Comparison of ENCODE assay signal across 16 cellular contexts in genomic region chr6:149166324-149166723, GRCh38.
DNase-seq lines count a peak whose midpoint lies in the region; ATAC-seq and TF ChIP-seq lines count a peak whose summit lies in the region.
"Had no signal": no experiment of that assay in that cellular context is flagged by ENCODE, and none has a peak within 500 bp of the region (broad histone marks: within the 10 kb centered on the region; RNA-seq: fewer than 3 reads in every experiment).

No MANE protein-coding gene starts in this region.

- H3K27me3 ChIP-seq in BLaER1 (no peaks in the 10 kb centered on the region), colonic mucosa (no peaks in the 10 kb centered on the region)
- no peaks in the 10 kb centered on the region for H3K27me3 ChIP-seq in CD8-positive, alpha-beta memory T cell (ENCODE audit: insufficient read depth, low read length, poor library complexity, severe bottlenecking)
- H3K27me3 ChIP-seq: sigmoid colon had no signal

- H3K36me3 ChIP-seq in BLaER1 (no peaks in the 10 kb centered on the region), SK-N-MC (ENCODE audit: insufficient read depth, low read length) (no peaks in the 10 kb centered on the region), colonic mucosa (no peaks in the 10 kb centered on the region)
- H3K36me3 ChIP-seq in CD8-positive, alpha-beta memory T cell (ENCODE audit: insufficient read depth, low read length): no peaks in the 10 kb centered on the region
- H3K36me3 ChIP-seq: sigmoid colon had no signal

- peaks cover 0 to 2% of the 10 kb centered on the region in 2 donors for H3K27me3 Mint-ChIP-seq in CD8-positive, alpha-beta memory T cell

- H3K27ac Mint-ChIP-seq in CD8-positive, alpha-beta memory T cell: peak overlapping the region in 6 of 8 donors; percentile 17 to 70 (median 37)
- H3K27ac Mint-ChIP-seq: endodermal cell had no signal

- H3K4me1 ChIP-seq in BLaER1: peaks cover 67% of the 10 kb centered on the region
- H3K4me1 ChIP-seq in CD8-positive, alpha-beta memory T cell (ENCODE audit: insufficient read depth, low read length): peaks cover 28% of the 10 kb centered on the region
- H3K4me1 ChIP-seq in colonic mucosa: no peaks in the 10 kb centered on the region

- peak overlapping the region in 1 of 7 donors; percentile 33 for H3K4me3 Mint-ChIP-seq in CD8-positive, alpha-beta memory T cell
- H3K4me3 Mint-ChIP-seq: endodermal cell had no signal

- intact Hi-C loops in colonic mucosa (cut with DNase I): no loop called here

- peak overlapping the region; percentile 88 for H3K4me2 ChIP-seq in BLaER1

- H3K9ac ChIP-seq in BLaER1: peak overlapping the region; percentile 31; the same call in 1 of the 2 replicates
- H3K9ac ChIP-seq in SK-N-MC (ENCODE audit: insufficient read length): no peak overlapping the region
- H3K9ac ChIP-seq in colonic mucosa (ENCODE audit: low read depth in 2 of 2, low read length in 2 of 2): no peak overlapping the region

- H3K27ac ChIP-seq in BLaER1 (peak overlapping the region; percentile 69; the same call in 1 of the 2 replicates), SK-N-MC (peak overlapping the region; percentile 54; the same call in 1 of the 2 replicates), colonic mucosa (no peak overlapping the region)
- no peak overlapping the region for H3K27ac ChIP-seq in CD8-positive, alpha-beta memory T cell (ENCODE audit: low read depth, low read length)
- H3K27ac ChIP-seq: sigmoid colon had no signal

- no peak for ATAC-seq in HG03025 (IDR thresholded peaks at IDR 0.05; ENCODE audit: low FRiP score, unreplicated experiment)

- H3K9me3 ChIP-seq in BLaER1 (no peaks in the 10 kb centered on the region), SK-N-MC (ENCODE audit: low read depth, low read length) (no peaks in the 10 kb centered on the region), colonic mucosa (no peaks in the 10 kb centered on the region)
- no peaks in the 10 kb centered on the region for H3K9me3 ChIP-seq in CD8-positive, alpha-beta memory T cell (ENCODE audit: low read length)
- H3K9me3 ChIP-seq: sigmoid colon had no signal

- CTCF ChIA-PET in CD8-positive, alpha-beta memory T cell (lab: Charles Lee): interaction anchor here (1.2 kb wide), 1 partner anchor 265 kb away, joined by 4 read pairs; no protein-coding TSS in a partner anchor

- no peaks in the 10 kb centered on the region for H3K9me3 Mint-ChIP-seq in CD8-positive, alpha-beta memory T cell
- H3K9me3 Mint-ChIP-seq: endodermal cell had no signal

- peaks cover 0 to 5% (median 0%) of the 10 kb centered on the region in 3 donors for H3K36me3 Mint-ChIP-seq in CD8-positive, alpha-beta memory T cell

- DNase-seq in CD8-positive, alpha-beta memory T cell: no peak
- DNase-seq in SK-N-MC (ENCODE audit: low read depth, low spot score) (no peak), dermis blood vessel endothelial cell (peak; percentile 44), colonic mucosa (no peak), AML-193 (lab: John Stamatoyannopoulos, UW) (no peak), NCI-H345 treated with DMSO at 0.1 percent for 48 hours (lab: John Stamatoyannopoulos, UW; ENCODE audit: unreplicated experiment) (no peak)
- DNase-seq: activated gamma-delta T cell; endodermal cell; mammary epithelial cell; NCI-H1048; NCI-H510A; sigmoid colon; stimulated activated CD4-positive, alpha-beta T cell treated with anti-CD3 and anti-CD28 coated beads, Interleukin-4, amount 100 ng/mL, for 1 hour; trophoblast cell had no signal

- no peaks in the 10 kb centered on the region for H4K20me1 ChIP-seq in BLaER1

- TF ChIP-seq CTCF in colonic mucosa (IDR thresholded peaks at IDR 0.05): no peak

- peaks cover 32 to 51% (median 45%) of the 10 kb centered on the region in 3 donors for H3K4me1 Mint-ChIP-seq in CD8-positive, alpha-beta memory T cell

- H3K4me3 ChIP-seq in BLaER1 (no peak overlapping the region), SK-N-MC (peak overlapping the region; percentile 37; the same call in 1 of the 2 replicates), colonic mucosa (no peak overlapping the region)
- H3K4me3 ChIP-seq in CD8-positive, alpha-beta memory T cell (ENCODE audit: low read length): no peak overlapping the region
- H3K4me3 ChIP-seq: sigmoid colon had no signal

- POLR2A ChIA-PET in CD8-positive, alpha-beta memory T cell (lab: Charles Lee): no interaction called here

Comparison
In these comparisons a context has a peak if more than half of its experiments do, and no peak if none do; other contexts are left out.
1. H3K27ac ChIP-seq: peak in BLaER1 (single experiment) and SK-N-MC (single experiment); none in CD8-positive, alpha-beta memory T cell (single experiment) and colonic mucosa (single experiment).